In the genomic region with DNA sequence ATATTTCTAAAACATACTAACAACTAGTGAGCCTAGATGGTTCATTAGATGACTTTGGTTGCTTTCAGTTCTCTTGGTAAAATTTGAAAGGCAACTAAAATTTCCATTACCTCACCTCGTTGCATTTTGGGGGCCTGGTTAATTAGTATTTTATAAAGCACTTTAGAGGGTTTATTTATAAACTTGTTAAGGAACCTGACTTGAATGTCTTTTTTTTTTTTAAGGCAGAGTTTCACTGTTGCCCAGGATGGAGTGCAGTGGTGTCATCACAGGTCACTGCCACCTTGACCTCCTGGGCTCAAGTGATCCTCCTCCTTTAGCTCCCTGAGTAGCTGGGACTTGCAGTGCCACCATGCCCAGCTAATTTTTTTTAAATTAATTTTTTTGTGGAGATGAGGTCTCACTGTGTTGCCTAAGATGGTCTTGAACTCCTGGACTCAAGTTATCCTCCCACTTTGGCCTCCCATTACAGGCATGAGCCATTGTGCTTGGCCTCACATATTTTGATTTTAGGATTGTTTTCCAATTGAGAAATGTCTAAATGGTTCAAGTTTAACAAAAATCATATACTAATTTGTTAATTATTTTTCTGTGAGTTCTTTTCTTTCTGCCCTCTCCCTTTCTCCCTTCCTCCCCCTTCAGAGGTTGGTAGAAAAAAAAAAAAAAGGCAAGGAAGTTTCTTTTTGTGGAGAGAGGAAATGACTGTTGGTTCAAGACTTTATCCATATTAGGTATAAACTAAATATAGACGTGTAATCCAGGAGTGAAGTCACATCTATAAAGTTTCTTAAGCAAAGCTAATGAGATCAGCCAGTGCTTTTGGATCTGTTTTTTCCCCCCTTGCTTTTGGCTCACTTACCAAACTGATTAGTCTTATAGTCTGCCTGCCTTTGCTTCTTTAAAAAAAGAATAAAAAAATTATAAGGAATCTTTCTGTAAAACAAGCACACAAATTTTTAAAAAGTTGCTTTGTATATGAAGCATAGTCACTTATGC, we compare ENCODE assay signal across 9 cellular contexts. TPM values are rescaled to one million over a fixed set of nuclear protein-coding genes. Genes with fewer than 3 reads are reported as not detected.
DNase-seq lines count a peak whose midpoint lies in the region; ATAC-seq and TF ChIP-seq lines count a peak whose summit lies in the region.
"Had no signal": no experiment of that assay in that cellular context is flagged by ENCODE, and none has a peak within 500 bp of the region (broad histone marks: within the 10 kb centered on the region; RNA-seq: fewer than 3 reads in every experiment).

No MANE protein-coding gene starts in this region.

- in situ Hi-C loops in Caki2 (cut with HindIII; ENCODE audit: low pct_unique_long_range_greater_than_20kb, low sequenced_read_pairs) = loop anchor here (25.0 kb wide), 1 partner anchor 108 kb away; no protein-coding TSS in a partner anchor

- no peak overlapping the region for H3K27ac Mint-ChIP-seq in activated CD8-positive, alpha-beta memory T cell treated with anti-CD3 and anti-CD28 coated beads, Interleukin-2, amount 10 ng/mL, durations not matched to agents 7 days and 5 days

- H3K4me3 Mint-ChIP-seq in activated CD8-positive, alpha-beta memory T cell treated with anti-CD3 and anti-CD28 coated beads, Interleukin-2, amount 10 ng/mL, durations not matched to agents 7 days and 5 days = no peak overlapping the region
- H3K4me3 Mint-ChIP-seq: activated naive CD8-positive, alpha-beta T cell treated with anti-CD3 and anti-CD28 coated beads, Interleukin-2, amount 10 ng/mL, durations not matched to agents 7 days and 5 days had no signal

- no peaks in the 10 kb centered on the region for H3K36me3 ChIP-seq in ovary

- H3K4me3 ChIP-seq in epithelial cell of esophagus (ENCODE audit: low read length) = no peak overlapping the region
- H3K4me3 ChIP-seq in ovary = no peak overlapping the region

- peaks cover 2% of the 10 kb centered on the region for H3K27me3 Mint-ChIP-seq in activated CD8-positive, alpha-beta memory T cell treated with anti-CD3 and anti-CD28 coated beads, Interleukin-2, amount 10 ng/mL, durations not matched to agents 7 days and 5 days

- TF ChIP-seq EP300 in ovary (IDR thresholded peaks at IDR 0.05) = no peak

- no peaks in the 10 kb centered on the region for H3K36me3 Mint-ChIP-seq in activated CD8-positive, alpha-beta memory T cell treated with anti-CD3 and anti-CD28 coated beads, Interleukin-2, amount 10 ng/mL, durations not matched to agents 7 days and 5 days
- H3K36me3 Mint-ChIP-seq: activated naive CD8-positive, alpha-beta T cell treated with anti-CD3 and anti-CD28 coated beads, Interleukin-2, amount 10 ng/mL, durations not matched to agents 7 days and 5 days had no signal

- H3K4me1 Mint-ChIP-seq in activated CD8-positive, alpha-beta memory T cell treated with anti-CD3 and anti-CD28 coated beads, Interleukin-2, amount 10 ng/mL, durations not matched to agents 7 days and 5 days = peaks cover 14% of the 10 kb centered on the region

- no peak for TF ChIP-seq CTCF in epithelial cell of esophagus (IDR thresholded peaks at IDR 0.05; ENCODE audit: insufficient read depth, low read depth, low read length, missing control alignments)
- no peak for TF ChIP-seq CTCF in ovary (IDR thresholded peaks at IDR 0.05)

- H3K9me3 Mint-ChIP-seq in activated CD8-positive, alpha-beta memory T cell treated with anti-CD3 and anti-CD28 coated beads, Interleukin-2, amount 10 ng/mL, durations not matched to agents 7 days and 5 days (ENCODE audit: low read depth) = no peaks in the 10 kb centered on the region
- H3K9me3 Mint-ChIP-seq: activated naive CD8-positive, alpha-beta T cell treated with anti-CD3 and anti-CD28 coated beads, Interleukin-2, amount 10 ng/mL, durations not matched to agents 7 days and 5 days had no signal

- 8 to 11% (median 10%) methylated on average over 2 of the region's 2 CpGs for WGBS in ovary, 3 donors

- no peaks in the 10 kb centered on the region for H3K9me3 ChIP-seq in ovary

- CTCF ChIA-PET in activated CD8-positive, alpha-beta memory T cell treated with anti-CD3 and anti-CD28 coated beads, Interleukin-2, amount 10 ng/mL, durations not matched to agents 7 days and 5 days (lab: Charles Lee) = interaction anchor here (0.5 to 0.7 kb wide), 2 partner anchors 11 to 22 kb away, joined by 3 read pairs; no protein-coding TSS in a partner anchor

- no peak for ATAC-seq in GM21447 (IDR thresholded peaks at IDR 0.05; ENCODE audit: unreplicated experiment)
- ATAC-seq in activated CD8-positive, alpha-beta memory T cell treated with anti-CD3 and anti-CD28 coated beads, Interleukin-2, amount 10 ng/mL, durations not matched to agents 7 days and 5 days = no peak

- no peak for TF ChIP-seq POLR2A in ovary (IDR thresholded peaks at IDR 0.05)

- no peaks in the 10 kb centered on the region for H3K27me3 ChIP-seq in ovary

- H3K27ac ChIP-seq in ovary = peak overlapping the region; percentile 57 to 69

- H3K4me1 ChIP-seq in ovary (ENCODE audit: insufficient read depth) = peaks cover 1% of the 10 kb centered on the region

- intact Hi-C loops in ovary (cut with DNase I) = loop anchor here in 1 of 4 donors (10.0 kb wide), 1 partner anchor 45 kb away; no protein-coding TSS in a partner anchor

- DNase-seq in Caki2 (ENCODE audit: low read depth) = peak; percentile 64
- DNase-seq in NCI-H82 (lab: John Stamatoyannopoulos, UW) = peak; percentile 88
- DNase-seq in epithelial cell of esophagus (ENCODE audit: low read depth) = peak; percentile 86
- DNase-seq in ovary = no peak
- no peak for DNase-seq in activated CD8-positive, alpha-beta memory T cell treated with anti-CD3 and anti-CD28 coated beads, Interleukin-2, amount 10 ng/mL, durations not matched to agents 7 days and 5 days
- DNase-seq in NCI-H510A (lab: John Stamatoyannopoulos, UW) = no peak
- no peak for DNase-seq in NCI-H2081 treated with DMSO at 0.1 percent for 48 hours (lab: John Stamatoyannopoulos, UW)
- DNase-seq: activated naive CD8-positive, alpha-beta T cell treated with anti-CD3 and anti-CD28 coated beads, Interleukin-2, amount 10 ng/mL, durations not matched to agents 7 days and 5 days had no signal

RNA-seq across cellular contexts. Expression of gene CLIC4, which starts 24.7 kb away (rescaled TPM):
- 27.3 and 29.5 TPM in 2 replicates for total RNA-seq in Caki2 (2014; rRNA removed; shearing (Covaris generic); ENCODE audit: low replicate concordance)
- total RNA-seq in ovary = 100 to 1,000 TPM in 5 of 7 donors, 10 to 100 TPM in 2; 73.6 to 185 (median 125) TPM
- 100 to 1,000 TPM in 1 of 2 donors, 10 to 100 TPM in 1; 53.6 to 209 TPM for polyA plus RNA-seq in ovary
- 10 to 100 TPM; 16.9 to 23.0 TPM for total RNA-seq in activated CD8-positive, alpha-beta memory T cell treated with anti-CD3 and anti-CD28 coated beads, Interleukin-2, amount 10 ng/mL, durations not matched to agents 7 days and 5 days

Comparison
In these comparisons a context has a peak if more than half of its experiments do, and no peak if none do; other contexts are left out.
1. DNase-seq: peak in Caki2 (single experiment), NCI-H82 (single experiment) and epithelial cell of esophagus (single experiment); none in ovary (0 of 5), activated CD8-positive, alpha-beta memory T cell treated with anti-CD3 and anti-CD28 coated beads, Interleukin-2, amount 10 ng/mL, durations not matched to agents 7 days and 5 days (single experiment), NCI-H510A (single experiment) and NCI-H2081 treated with DMSO at 0.1 percent for 48 hours (single experiment).